Comparison of ENCODE assay signal across 15 cellular contexts in the genomic region with DNA sequence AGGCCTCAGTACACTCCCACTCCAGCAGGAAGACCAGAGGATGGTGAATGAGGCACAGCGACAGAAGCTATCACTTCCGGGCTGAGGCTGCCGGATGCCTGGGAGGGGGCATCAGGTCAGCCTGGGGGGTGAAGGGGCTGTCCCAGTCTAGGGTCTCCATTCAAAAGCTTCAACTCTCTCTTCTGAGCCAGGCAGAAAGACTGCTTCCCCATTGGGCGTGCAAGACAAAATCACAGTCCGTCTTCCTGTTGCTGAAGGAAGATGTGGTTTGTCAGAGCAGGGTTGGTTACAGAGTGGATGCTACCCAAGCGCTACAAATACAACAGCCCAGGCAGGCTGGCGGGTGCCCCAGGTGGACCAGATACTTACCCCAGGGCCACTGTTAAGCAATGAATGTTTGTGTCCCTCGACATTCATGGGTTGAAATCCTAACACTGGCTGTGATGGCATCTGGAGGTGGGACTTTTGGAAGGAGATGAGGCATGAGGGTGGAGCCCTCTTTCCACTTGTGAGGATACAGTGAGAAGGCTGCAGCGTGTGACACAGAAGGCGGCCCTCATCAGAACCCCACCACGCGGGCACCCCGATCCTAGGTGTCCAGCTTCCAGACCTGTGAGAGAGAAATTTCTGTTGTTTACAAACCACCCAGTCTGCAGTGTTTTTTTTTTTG. TPM values are rescaled to one million over a fixed set of nuclear protein-coding genes. Genes with fewer than 3 reads are reported as not detected.
DNase-seq lines count a peak whose midpoint lies in the region; ATAC-seq and TF ChIP-seq lines count a peak whose summit lies in the region.
"Had no signal": no experiment of that assay in that cellular context is flagged by ENCODE, and none has a peak within 500 bp of the region (broad histone marks: within the 10 kb centered on the region; RNA-seq: fewer than 3 reads in every experiment).

No MANE protein-coding gene starts in this region.

- TF ChIP-seq POLR2A in Peyer's patch (IDR thresholded peaks at IDR 0.05): no peak

- H3K36me3 Mint-ChIP-seq in activated CD4-positive, alpha-beta T cell treated with anti-CD3 and anti-CD28 coated beads for 36 hours (ENCODE audit: low read depth): no peaks in the 10 kb centered on the region
- no peaks in the 10 kb centered on the region for H3K36me3 Mint-ChIP-seq in activated naive CD8-positive, alpha-beta T cell

- H3K27ac Mint-ChIP-seq in activated CD4-positive, alpha-beta T cell treated with anti-CD3 and anti-CD28 coated beads for 36 hours: peak overlapping the region; percentile 67
- peak overlapping the region; percentile 68 for H3K27ac Mint-ChIP-seq in activated naive CD8-positive, alpha-beta T cell

- POLR2A ChIA-PET in activated CD4-positive, alpha-beta T cell treated with anti-CD3 and anti-CD28 coated beads for 36 hours (lab: Charles Lee): no interaction called here
- POLR2A ChIA-PET in HEK293T (lab: Yijun Ruan, JAX): interaction anchor here (0.9 kb wide), 1 partner anchor 10 kb away, joined by 3 read pairs; no protein-coding TSS in a partner anchor

- ATAC-seq in activated CD4-positive, alpha-beta T cell treated with anti-CD3 and anti-CD28 coated beads for 36 hours: peak; percentile 71
- ATAC-seq in GM18873 (IDR thresholded peaks at IDR 0.05; ENCODE audit: low FRiP score, unreplicated experiment) (no peak), GM19463 (IDR thresholded peaks at IDR 0.05; ENCODE audit: unreplicated experiment) (no peak)
- ATAC-seq: left cardiac atrium had no signal

- H3K36me3 ChIP-seq in Peyer's patch: no peaks in the 10 kb centered on the region

- TF ChIP-seq CTCF in Peyer's patch (IDR thresholded peaks at IDR 0.05): no peak

- intact Hi-C loops in activated CD4-positive, alpha-beta T cell treated with anti-CD3 and anti-CD28 coated beads for 36 hours (cut with DNase I, micrococcal nuclease): no loop called here

- DNase-seq in activated CD4-positive, alpha-beta T cell treated with anti-CD3 and anti-CD28 coated beads for 36 hours: peak; percentile 31
- no peak for DNase-seq in activated CD4-positive, alpha-beta T cell treated with anti-CD3 and anti-CD28 coated beads, Interleukin-2, amount 50 U/mL, for 4 hours
- peak in 2 of 3 donors; percentile 63 to 72 for DNase-seq in Peyer's patch
- peak; percentile 30 for DNase-seq in stimulated activated CD8-positive, alpha-beta memory T cell treated with anti-CD3 and anti-CD28 coated beads, Interleukin-4, amount 100 ng/mL, for 48 hours
- DNase-seq in HEK293T (ENCODE audit: extremely low spot score): no peak
- DNase-seq: left cardiac atrium; NCI-H2029 treated with DMSO at 0.1 percent for 48 hours; nucleus accumbens; OCI-M1; stimulated activated CD4-positive, alpha-beta T cell treated with anti-CD3 and anti-CD28 coated beads, Interleukin-1b, Interleukin-23, amount 100 ng/mL, for 48 hours had no signal

- H3K4me3 ChIP-seq in Peyer's patch: no peak overlapping the region

- H3K27me3 Mint-ChIP-seq in activated CD4-positive, alpha-beta T cell treated with anti-CD3 and anti-CD28 coated beads for 36 hours: no peaks in the 10 kb centered on the region
- no peaks in the 10 kb centered on the region for H3K27me3 Mint-ChIP-seq in activated naive CD8-positive, alpha-beta T cell

- H3K27ac ChIP-seq in Peyer's patch: peak overlapping the region in 1 of 4 donors; percentile 62

- H3K4me3 Mint-ChIP-seq in activated CD4-positive, alpha-beta T cell treated with anti-CD3 and anti-CD28 coated beads for 36 hours: no peak overlapping the region
- peak overlapping the region; percentile 23 for H3K4me3 Mint-ChIP-seq in activated naive CD8-positive, alpha-beta T cell

- H3K27me3 ChIP-seq in Peyer's patch: no peaks in the 10 kb centered on the region

- peaks cover 0 to 3% (median 0%) of the 10 kb centered on the region in 4 donors for H3K4me1 ChIP-seq in Peyer's patch

- no peaks in the 10 kb centered on the region for H3K9me3 ChIP-seq in Peyer's patch

- CTCF ChIA-PET in activated CD4-positive, alpha-beta T cell treated with anti-CD3 and anti-CD28 coated beads for 36 hours (lab: Charles Lee): no interaction called here
- CTCF ChIA-PET in HEK293T (lab: Yijun Ruan, JAX): no interaction called here

- no peaks in the 10 kb centered on the region for H3K9me3 Mint-ChIP-seq in activated CD4-positive, alpha-beta T cell treated with anti-CD3 and anti-CD28 coated beads for 36 hours (ENCODE audit: low read depth)
- no peaks in the 10 kb centered on the region for H3K9me3 Mint-ChIP-seq in activated naive CD8-positive, alpha-beta T cell (ENCODE audit: low read depth)

- peaks cover 15% of the 10 kb centered on the region for H3K4me1 Mint-ChIP-seq in activated CD4-positive, alpha-beta T cell treated with anti-CD3 and anti-CD28 coated beads for 36 hours
- H3K4me1 Mint-ChIP-seq in activated naive CD8-positive, alpha-beta T cell (ENCODE audit: low read depth): peaks cover 32% of the 10 kb centered on the region

TF ChIP-seq in HEK293T, 16 proteins besides CTCF, POLR2A, EP300 and RAD21:
- TF ChIP-seq SUZ12 (IDR thresholded peaks at IDR 0.05) (no peak), CTBP1 (IDR thresholded peaks at IDR 0.05; ENCODE audit: borderline replicate concordance) (no peak), FOXA1 (IDR thresholded peaks at IDR 0.05) (no peak), ELF4 (IDR thresholded peaks at IDR 0.05) (no peak)
TF ChIP-seq in HEK293T: peak in this region for 0.

RNA-seq across cellular contexts. Expression of gene UPK3A, which starts 12.0 kb away (rescaled TPM):
- not detected for total RNA-seq in activated CD4-positive, alpha-beta T cell treated with anti-CD3 and anti-CD28 coated beads for 36 hours
- total RNA-seq in Peyer's patch: 1 to 10 TPM in 1 of 4 donors, not detected in 3; 4.0 TPM
- total RNA-seq: A673, glomerular endothelial cell had no signal

RNA-seq across cellular contexts. Expression of gene FAM118A, which starts 13.0 kb away (rescaled TPM):
- total RNA-seq in activated CD4-positive, alpha-beta T cell treated with anti-CD3 and anti-CD28 coated beads for 36 hours: 10 to 100 TPM; 25.5 to 29.0 TPM
- total RNA-seq in Peyer's patch: 1,000 to 10,000 TPM in 1 of 4 donors, 100 to 1,000 TPM in 1, 10 to 100 TPM in 2; 46.4 to 1,083 (median 189) TPM

RNA-seq across cellular contexts. Expression of gene KIAA0930, which starts 56.1 kb away (rescaled TPM):
- 10 to 100 TPM; 24.8 to 29.6 TPM for total RNA-seq in activated CD4-positive, alpha-beta T cell treated with anti-CD3 and anti-CD28 coated beads for 36 hours
- 10 to 100 TPM; 21.2 to 41.3 (median 27.8) TPM for total RNA-seq in Peyer's patch

Comparison
In these comparisons a context has a peak if more than half of its experiments do, and no peak if none do; other contexts are left out.
1. DNase-seq: peak in activated CD4-positive, alpha-beta T cell treated with anti-CD3 and anti-CD28 coated beads for 36 hours (single experiment), Peyer's patch (2 of 3) and stimulated activated CD8-positive, alpha-beta memory T cell treated with anti-CD3 and anti-CD28 coated beads, Interleukin-4, amount 100 ng/mL, for 48 hours (single experiment); none in activated CD4-positive, alpha-beta T cell treated with anti-CD3 and anti-CD28 coated beads, Interleukin-2, amount 50 U/mL, for 4 hours (0 of 2) and HEK293T (single experiment).